In genomic region chr12:6937481-6938352, GRCh38 we compare ENCODE assay signal across 8 cellular contexts. TPM values are rescaled to one million over a fixed set of nuclear protein-coding genes. Genes with fewer than 3 reads are reported as not detected.
DNase-seq lines count a peak whose midpoint lies in the region; ATAC-seq and TF ChIP-seq lines count a peak whose summit lies in the region.

No MANE protein-coding gene starts in this region.

- peak; percentile 75 for TF ChIP-seq POLR2A in right lobe of liver (IDR thresholded peaks at IDR 0.05)

- peaks cover 28% of the 10 kb centered on the region for H3K36me3 Mint-ChIP-seq in CD4-positive, alpha-beta T cell (ENCODE audit: low read depth)
- H3K36me3 Mint-ChIP-seq in activated CD4-positive, alpha-beta memory T cell treated with anti-CD3 and anti-CD28 coated beads for 36 hours: peaks cover 18% of the 10 kb centered on the region

- POLR2A ChIA-PET in CD4-positive, alpha-beta T cell (lab: Charles Lee): interaction anchor here (0.5 to 4.9 kb wide), 28 partner anchors 10 to 1033 kb away, joined by 3 to 89 read pairs (median 8); partner anchors contain the start of genes ATN1, C1RL, CDCA3 and COPS7A
- POLR2A ChIA-PET in activated CD4-positive, alpha-beta memory T cell treated with anti-CD3 and anti-CD28 coated beads for 36 hours (lab: Charles Lee): interaction anchor here (0.6 to 3.2 kb wide), 22 partner anchors 9 to 185 kb away, joined by 3 to 33 read pairs (median 5); partner anchors contain the start of genes ATN1, CDCA3, EMG1 and ENO2

- H3K9me3 ChIP-seq in CD4-positive, alpha-beta T cell (ENCODE audit: control insufficient read depth, low read length): no peaks in the 10 kb centered on the region
- no peaks in the 10 kb centered on the region for H3K9me3 ChIP-seq in right lobe of liver

- peak overlapping the region; percentile 90 for H3K4me3 Mint-ChIP-seq in CD4-positive, alpha-beta T cell
- peak overlapping the region; percentile 76 for H3K4me3 Mint-ChIP-seq in activated CD4-positive, alpha-beta memory T cell treated with anti-CD3 and anti-CD28 coated beads for 36 hours

- peaks cover 0 to 24% (median 0%) of the 10 kb centered on the region in 4 donors for H3K4me1 ChIP-seq in right lobe of liver

- no peaks in the 10 kb centered on the region for H3K9me3 Mint-ChIP-seq in CD4-positive, alpha-beta T cell
- H3K9me3 Mint-ChIP-seq in activated CD4-positive, alpha-beta memory T cell treated with anti-CD3 and anti-CD28 coated beads for 36 hours: no peaks in the 10 kb centered on the region

- CTCF ChIA-PET in CD4-positive, alpha-beta T cell (lab: Charles Lee): interaction anchor here (0.6 to 4.1 kb wide), 37 partner anchors 9 to 383 kb away, joined by 3 to 33 read pairs (median 5); partner anchors contain the start of genes ATN1, C1RL, CDCA3 and COPS7A
- CTCF ChIA-PET in activated CD4-positive, alpha-beta memory T cell treated with anti-CD3 and anti-CD28 coated beads for 36 hours (lab: Charles Lee): interaction anchor here (0.6 to 5.1 kb wide), 25 partner anchors 9 to 420 kb away, joined by 3 to 63 read pairs (median 5); partner anchors contain the start of genes ATN1, ENO2, MLF2 and SPSB2

- DNase-seq in CD4-positive, alpha-beta T cell: peak; percentile 86 to 93 (median 90)
- DNase-seq in NCI-H82 (lab: John Stamatoyannopoulos, UW) (peak; percentile 99), dermis microvascular lymphatic vessel endothelial cell (ENCODE audit: low read depth in 2 of 2) (peak; percentile 90 to 97), right lobe of liver (peak; percentile 95 to 96 (median 96))
- DNase-seq in activated CD4-positive, alpha-beta memory T cell treated with anti-CD3 and anti-CD28 coated beads for 36 hours: peak; percentile 96
- peak; percentile 88 to 93 for DNase-seq in stimulated activated CD4-positive, alpha-beta T cell treated with anti-CD3 and anti-CD28 coated beads, Interleukin-4, amount 100 ng/mL, for 4 hours

- peaks cover 0 to 15% (median 2%) of the 10 kb centered on the region in 4 donors for H3K36me3 ChIP-seq in right lobe of liver

- H3K27me3 Mint-ChIP-seq in CD4-positive, alpha-beta T cell: no peaks in the 10 kb centered on the region
- H3K27me3 Mint-ChIP-seq in activated CD4-positive, alpha-beta memory T cell treated with anti-CD3 and anti-CD28 coated beads for 36 hours: no peaks in the 10 kb centered on the region

- H3K4me3 ChIP-seq in right lobe of liver: peak overlapping the region; percentile 50 to 76 (median 73)

- peaks cover 61% of the 10 kb centered on the region for H3K4me1 Mint-ChIP-seq in CD4-positive, alpha-beta T cell (ENCODE audit: low read depth)
- H3K4me1 Mint-ChIP-seq in activated CD4-positive, alpha-beta memory T cell treated with anti-CD3 and anti-CD28 coated beads for 36 hours (ENCODE audit: low read depth): peaks cover 44% of the 10 kb centered on the region

- H3K27ac ChIP-seq in CD4-positive, alpha-beta T cell (ENCODE audit: low read depth, low read length): peak overlapping the region; percentile 92
- H3K27ac ChIP-seq in right lobe of liver: peak overlapping the region; percentile 84 to 95 (median 84)

- H3K27ac Mint-ChIP-seq in CD4-positive, alpha-beta T cell: peak overlapping the region; percentile 95
- peak overlapping the region; percentile 94 for H3K27ac Mint-ChIP-seq in activated CD4-positive, alpha-beta memory T cell treated with anti-CD3 and anti-CD28 coated beads for 36 hours

- 0% methylated on average over 6 of the region's 80 CpGs for WGBS in right lobe of liver (ENCODE audit: insufficient coverage, low coverage, low lambda C conversion rate, missing lambda C conversion rate)

- H3K27me3 ChIP-seq in CD4-positive, alpha-beta T cell (ENCODE audit: control insufficient read depth, insufficient read depth, low read length): no peaks in the 10 kb centered on the region
- no peaks in the 10 kb centered on the region for H3K27me3 ChIP-seq in right lobe of liver

- intact Hi-C loops in CD4-positive, alpha-beta T cell (cut with DNase I, micrococcal nuclease): loop anchor here in 1 of 2 experiments (5.0 kb wide), 1 partner anchor 35 kb away; the partner anchor contains the start of genes EMG1 and PHB2
- intact Hi-C loops in activated CD4-positive, alpha-beta memory T cell treated with anti-CD3 and anti-CD28 coated beads for 36 hours (cut with micrococcal nuclease): loop anchor here (1.0 to 2.0 kb wide), 2 partner anchors 13 to 33 kb away; partner anchors contain the start of gene LRRC23
- intact Hi-C loops in right lobe of liver (cut with DNase I): no loop called here

- peak; percentile 91 for ATAC-seq in CD4-positive, alpha-beta T cell (ENCODE audit: poor library complexity)
- ATAC-seq in GM19395 (IDR thresholded peaks at IDR 0.05; ENCODE audit: unreplicated experiment): peak; percentile 87
- ATAC-seq in HG03565 (IDR thresholded peaks at IDR 0.05; ENCODE audit: unreplicated experiment): peak; percentile 89
- peak; percentile 87 to 94 (median 92) for ATAC-seq in right lobe of liver

- peak; percentile 89 for TF ChIP-seq CTCF in CD4-positive, alpha-beta T cell (IDR thresholded peaks at IDR 0.05)
- peak; percentile 96 to 99 (median 98) for TF ChIP-seq CTCF in right lobe of liver (IDR thresholded peaks at IDR 0.05)

RNA-seq across cellular contexts. Expression of gene RNU7-1, which starts 5.9 kb away (rescaled TPM):
- not detected for total RNA-seq in CD4-positive, alpha-beta T cell
- total RNA-seq in activated CD4-positive, alpha-beta memory T cell treated with anti-CD3 and anti-CD28 coated beads for 36 hours: not detected
- total RNA-seq in dermis microvascular lymphatic vessel endothelial cell (not detected in 2 replicates), right lobe of liver (not detected)

RNA-seq across cellular contexts. Expression of gene C12orf57, which starts 6.1 kb away (rescaled TPM):
- total RNA-seq in CD4-positive, alpha-beta T cell: 100 to 1,000 TPM; 305 to 311 TPM
- total RNA-seq in activated CD4-positive, alpha-beta memory T cell treated with anti-CD3 and anti-CD28 coated beads for 36 hours: 100 to 1,000 TPM; 257 to 272 TPM
- total RNA-seq in dermis microvascular lymphatic vessel endothelial cell: 88.7 and 206 TPM in 2 replicates
- 100 to 1,000 TPM in 2 of 6 experiments, 10 to 100 TPM in 4; 47.6 to 189 (median 70.5) TPM for total RNA-seq in right lobe of liver

RNA-seq across cellular contexts. Expression of gene ATN1, which starts 10.0 kb away (rescaled TPM):
- total RNA-seq in CD4-positive, alpha-beta T cell: 10 to 100 TPM; 28.7 to 29.6 TPM
- 10 to 100 TPM; 34.8 to 37.8 TPM for total RNA-seq in activated CD4-positive, alpha-beta memory T cell treated with anti-CD3 and anti-CD28 coated beads for 36 hours
- total RNA-seq in dermis microvascular lymphatic vessel endothelial cell (5.1 and 12.1 TPM in 2 replicates), right lobe of liver (10 to 100 TPM in 5 of 6 experiments, 1 to 10 TPM in 1; 9.2 to 24.1 (median 16.8) TPM)

RNA-seq across cellular contexts. Expression of gene PTPN6, which starts 13.4 kb away (rescaled TPM):
- 10 to 100 TPM; 79.0 to 83.5 TPM for total RNA-seq in CD4-positive, alpha-beta T cell
- 100 to 1,000 TPM; 321 to 324 TPM for total RNA-seq in activated CD4-positive, alpha-beta memory T cell treated with anti-CD3 and anti-CD28 coated beads for 36 hours
- 2.4 and 2.6 TPM in 2 replicates for total RNA-seq in dermis microvascular lymphatic vessel endothelial cell
- 10 to 100 TPM; 12.1 to 30.6 (median 19.4) TPM for total RNA-seq in right lobe of liver

RNA-seq across cellular contexts. Expression of gene ENO2, which starts 23.3 kb away (rescaled TPM):
- 100 to 1,000 TPM in 1 of 2 experiments, 10 to 100 TPM in 1; 85.6 to 103 TPM for total RNA-seq in CD4-positive, alpha-beta T cell
- total RNA-seq in activated CD4-positive, alpha-beta memory T cell treated with anti-CD3 and anti-CD28 coated beads for 36 hours: 100 to 1,000 TPM; 185 to 193 TPM
- 1.0 and 1.4 TPM in 2 replicates for total RNA-seq in dermis microvascular lymphatic vessel endothelial cell
- total RNA-seq in right lobe of liver: 1 to 10 TPM; 1.1 to 9.3 (median 2.0) TPM

Comparison
In these comparisons a context has a peak if more than half of its experiments do, and no peak if none do; other contexts are left out.
1. Peak in every context shown above with its lines: DNase-seq, ATAC-seq, H3K4me3 ChIP-seq and H3K27ac ChIP-seq.